In genomic region chr20:19628570-19629134, GRCh38 we compare ENCODE assay signal across 8 cellular contexts.
DNase-seq lines count a peak whose midpoint lies in the region; ATAC-seq and TF ChIP-seq lines count a peak whose summit lies in the region.

No MANE protein-coding gene starts in this region.

- H3K27ac Mint-ChIP-seq in endothelial cell (ENCODE audit: unreplicated experiment), result no peak overlapping the region

- TF ChIP-seq CTCF in endothelial cell (IDR thresholded peaks at IDR 0.05; ENCODE audit: unreplicated experiment) (peak; percentile 71), mucosa of descending colon (IDR thresholded peaks at IDR 0.05) (peak; percentile 38)

- H3K27me3 Mint-ChIP-seq in endothelial cell (ENCODE audit: unreplicated experiment), result no peaks in the 10 kb centered on the region

- intact Hi-C loops in mucosa of descending colon (cut with DNase I, micrococcal nuclease), result no loop called here

- H3K4me1 Mint-ChIP-seq in endothelial cell (ENCODE audit: unreplicated experiment), result no peaks in the 10 kb centered on the region

- ATAC-seq in GM21529 (IDR thresholded peaks at IDR 0.05; ENCODE audit: unreplicated experiment), result peak; percentile 83
- peak; percentile 88 for ATAC-seq in SK-N-SH treated with all-trans-retinoic acid at 6 μM for 48 hours
- ATAC-seq in mucosa of descending colon, result peak; percentile 90
- no peak for ATAC-seq in GM19324 (IDR thresholded peaks at IDR 0.05; ENCODE audit: low FRiP score, unreplicated experiment)
- ATAC-seq in HG02970 (IDR thresholded peaks at IDR 0.05; ENCODE audit: low FRiP score, unreplicated experiment), result no peak

- H3K9me3 Mint-ChIP-seq in endothelial cell (ENCODE audit: unreplicated experiment), result no peaks in the 10 kb centered on the region

- no peak overlapping the region for H3K4me3 ChIP-seq in mucosa of descending colon

- no peak overlapping the region for H3K4me3 Mint-ChIP-seq in endothelial cell (ENCODE audit: unreplicated experiment)

- peak; percentile 61 for DNase-seq in DMS153 treated with DMSO at 0.1 percent for 48 hours (lab: John Stamatoyannopoulos, UW; ENCODE audit: unreplicated experiment)
- DNase-seq in NCI-H1092 (lab: John Stamatoyannopoulos, UW), result peak; percentile 14
- DNase-seq in endothelial cell (ENCODE audit: low spot score), result peak; percentile 83
- DNase-seq in mucosa of descending colon, result peak in 1 of 3 donors; percentile 92

- H3K9me3 ChIP-seq in mucosa of descending colon, result no peaks in the 10 kb centered on the region

- no peaks in the 10 kb centered on the region for H3K36me3 Mint-ChIP-seq in endothelial cell (ENCODE audit: low read depth, unreplicated experiment)

- no peaks in the 10 kb centered on the region for H3K36me3 ChIP-seq in mucosa of descending colon (ENCODE audit: low read depth)

- H3K4me1 ChIP-seq in mucosa of descending colon (ENCODE audit: low read depth), result no peaks in the 10 kb centered on the region

TF ChIP-seq in SK-N-SH treated with all-trans-retinoic acid at 6 μM for 48 hours, 23 proteins besides CTCF, POLR2A, EP300 and RAD21:
- TF ChIP-seq TOX (CRISPR knock-in tag; IDR thresholded peaks at IDR 0.05; ENCODE audit: borderline replicate concordance) (no peak), TSHZ2 (CRISPR knock-in tag; IDR thresholded peaks at IDR 0.05) (no peak), ZNF565 (CRISPR knock-in tag; conservative IDR thresholded peaks at IDR 0.05; ENCODE audit: low read depth) (no peak), ISL1 (CRISPR knock-in tag; IDR thresholded peaks at IDR 0.05) (no peak)
- TF ChIP-seq, protein P1, sequence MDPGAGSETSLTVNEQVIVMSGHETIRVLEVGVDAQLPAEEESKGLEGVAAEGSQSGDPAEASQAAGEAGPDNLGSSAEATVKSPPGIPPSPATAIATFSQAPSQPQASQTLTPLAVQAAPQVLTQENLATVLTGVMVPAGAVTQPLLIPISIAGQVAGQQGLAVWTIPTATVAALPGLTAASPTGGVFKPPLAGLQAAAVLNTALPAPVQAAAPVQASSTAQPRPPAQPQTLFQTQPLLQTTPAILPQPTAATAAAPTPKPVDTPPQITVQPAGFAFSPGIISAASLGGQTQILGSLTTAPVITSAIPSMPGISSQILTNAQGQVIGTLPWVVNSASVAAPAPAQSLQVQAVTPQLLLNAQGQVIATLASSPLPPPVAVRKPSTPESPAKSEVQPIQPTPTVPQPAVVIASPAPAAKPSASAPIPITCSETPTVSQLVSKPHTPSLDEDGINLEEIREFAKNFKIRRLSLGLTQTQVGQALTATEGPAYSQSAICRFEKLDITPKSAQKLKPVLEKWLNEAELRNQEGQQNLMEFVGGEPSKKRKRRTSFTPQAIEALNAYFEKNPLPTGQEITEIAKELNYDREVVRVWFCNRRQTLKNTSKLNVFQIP (CRISPR knock-in tag; IDR thresholded peaks at IDR 0.05; ENCODE audit: borderline replicate concordance, low read depth), result no peak

Comparison
In these comparisons a context has a peak if more than half of its experiments do, and no peak if none do; other contexts are left out.
1. ATAC-seq: peak in GM21529 (single experiment), SK-N-SH treated with all-trans-retinoic acid at 6 μM for 48 hours (single experiment) and mucosa of descending colon (single experiment); none in GM19324 (single experiment) and HG02970 (single experiment).